ENCODE assay signal across 8 cellular contexts in genomic region chr5:55338810-55339243, GRCh38. TPM values are rescaled to one million over a fixed set of nuclear protein-coding genes. Genes with fewer than 3 reads are reported as not detected.
DNase-seq lines count a peak whose midpoint lies in the region; ATAC-seq and FAIRE-seq lines count a peak whose summit lies in the region.

No MANE protein-coding gene starts in this region.

- H3K36me3 Mint-ChIP-seq in activated T-helper 1 cell treated with anti-CD3 and anti-CD28 coated beads, Interleukin-12 subunit alpha, Interleukin-12 subunit beta, Interleukin-2, Interleukin-4 antibody, amounts not matched to agents 30 ng/mL and 10 ng/mL and 1 ng/mL, durations not matched to agents 14 hours and 24 hours and 36 hours (ENCODE audit: low read depth), result peaks cover 23% of the 10 kb centered on the region

- intact Hi-C loops in activated T-helper 1 cell treated with anti-CD3 and anti-CD28 coated beads, Interleukin-12 subunit alpha, Interleukin-12 subunit beta, Interleukin-2, Interleukin-4 antibody, amounts not matched to agents 30 ng/mL and 10 ng/mL and 1 ng/mL, durations not matched to agents 14 hours and 24 hours and 36 hours (cut with micrococcal nuclease), result loop anchor here (1.0 to 2.0 kb wide), 6 partner anchors 12 to 990 kb away; partner anchors contain the start of gene PLPP1

- peak; percentile 45 for FAIRE-seq in GM19239 (lab: Jason Lieb, UNC)

- H3K27me3 Mint-ChIP-seq in activated T-helper 1 cell treated with anti-CD3 and anti-CD28 coated beads, Interleukin-12 subunit alpha, Interleukin-12 subunit beta, Interleukin-2, Interleukin-4 antibody, amounts not matched to agents 30 ng/mL and 10 ng/mL and 1 ng/mL, durations not matched to agents 14 hours and 24 hours and 36 hours (ENCODE audit: insufficient read depth), result no peaks in the 10 kb centered on the region

- no peak for DNase-seq in GM19239 (ENCODE audit: insufficient read length, low spot score)
- DNase-seq in activated T-helper 1 cell treated with anti-CD3 and anti-CD28 coated beads, Interleukin-12 subunit alpha, Interleukin-12 subunit beta, Interleukin-2, Interleukin-4 antibody, amounts not matched to agents 30 ng/mL and 10 ng/mL and 1 ng/mL, durations not matched to agents 14 hours and 24 hours and 36 hours (ENCODE audit: low spot score), result no peak
- peak; percentile 40 to 42 for DNase-seq in stimulated activated CD8-positive, alpha-beta memory T cell treated with anti-CD3 and anti-CD28 coated beads, Interleukin-15, amount 100 ng/mL, for 48 hours (ENCODE audit: low read depth in 2 of 2)
- no peak for DNase-seq in cortex of kidney (lab: John Stamatoyannopoulos, UW)
- DNase-seq in kidney tubule cell (ENCODE audit: low spot score), result no peak
- no peak for DNase-seq in inferior parietal cortex (ENCODE audit: extremely low spot score)

- H3K4me1 Mint-ChIP-seq in activated T-helper 1 cell treated with anti-CD3 and anti-CD28 coated beads, Interleukin-12 subunit alpha, Interleukin-12 subunit beta, Interleukin-2, Interleukin-4 antibody, amounts not matched to agents 30 ng/mL and 10 ng/mL and 1 ng/mL, durations not matched to agents 14 hours and 24 hours and 36 hours (ENCODE audit: low read depth), result peaks cover 22% of the 10 kb centered on the region

- H3K27ac Mint-ChIP-seq in activated T-helper 1 cell treated with anti-CD3 and anti-CD28 coated beads, Interleukin-12 subunit alpha, Interleukin-12 subunit beta, Interleukin-2, Interleukin-4 antibody, amounts not matched to agents 30 ng/mL and 10 ng/mL and 1 ng/mL, durations not matched to agents 14 hours and 24 hours and 36 hours, result peak overlapping the region; percentile 87

- H3K4me3 Mint-ChIP-seq in activated T-helper 1 cell treated with anti-CD3 and anti-CD28 coated beads, Interleukin-12 subunit alpha, Interleukin-12 subunit beta, Interleukin-2, Interleukin-4 antibody, amounts not matched to agents 30 ng/mL and 10 ng/mL and 1 ng/mL, durations not matched to agents 14 hours and 24 hours and 36 hours, result peak overlapping the region; percentile 37

- no peaks in the 10 kb centered on the region for H3K9me3 Mint-ChIP-seq in activated T-helper 1 cell treated with anti-CD3 and anti-CD28 coated beads, Interleukin-12 subunit alpha, Interleukin-12 subunit beta, Interleukin-2, Interleukin-4 antibody, amounts not matched to agents 30 ng/mL and 10 ng/mL and 1 ng/mL, durations not matched to agents 14 hours and 24 hours and 36 hours

- ATAC-seq in HG02938 (IDR thresholded peaks at IDR 0.05; ENCODE audit: unreplicated experiment), result peak; percentile 52
- ATAC-seq in HG03457 (IDR thresholded peaks at IDR 0.05; ENCODE audit: unreplicated experiment), result no peak

RNA-seq across cellular contexts. Expression of gene MTREX, which starts 31.0 kb away (rescaled TPM):
- total RNA-seq in activated T-helper 1 cell treated with anti-CD3 and anti-CD28 coated beads, Interleukin-12 subunit alpha, Interleukin-12 subunit beta, Interleukin-2, Interleukin-4 antibody, amounts not matched to agents 30 ng/mL and 10 ng/mL and 1 ng/mL, durations not matched to agents 14 hours and 24 hours and 36 hours, result 110 and 122 TPM in 2 replicates

RNA-seq across cellular contexts. Expression of gene DHX29, which starts 31.3 kb away (rescaled TPM):
- total RNA-seq in activated T-helper 1 cell treated with anti-CD3 and anti-CD28 coated beads, Interleukin-12 subunit alpha, Interleukin-12 subunit beta, Interleukin-2, Interleukin-4 antibody, amounts not matched to agents 30 ng/mL and 10 ng/mL and 1 ng/mL, durations not matched to agents 14 hours and 24 hours and 36 hours, result 20.3 and 22.3 TPM in 2 replicates

Comparison
In these comparisons a context has a peak if more than half of its experiments do, and no peak if none do; other contexts are left out.
1. DNase-seq: peak in stimulated activated CD8-positive, alpha-beta memory T cell treated with anti-CD3 and anti-CD28 coated beads, Interleukin-15, amount 100 ng/mL, for 48 hours (2 of 2); none in GM19239 (single experiment), activated T-helper 1 cell treated with anti-CD3 and anti-CD28 coated beads, Interleukin-12 subunit alpha, Interleukin-12 subunit beta, Interleukin-2, Interleukin-4 antibody, amounts not matched to agents 30 ng/mL and 10 ng/mL and 1 ng/mL, durations not matched to agents 14 hours and 24 hours and 36 hours (single experiment), cortex of kidney (single experiment), kidney tubule cell (single experiment) and inferior parietal cortex (single experiment).